In genomic region chr11:68827733-68828132, GRCh38 we compare ENCODE assay signal across 13 cellular contexts. TPM values are rescaled to one million over a fixed set of nuclear protein-coding genes. Genes with fewer than 3 reads are reported as not detected.
DNase-seq lines count a peak whose midpoint lies in the region; ATAC-seq and TF ChIP-seq lines count a peak whose summit lies in the region.
"Had no signal": no experiment of that assay in that cellular context is flagged by ENCODE, and none has a peak within 500 bp of the region (broad histone marks: within the 10 kb centered on the region; RNA-seq: fewer than 3 reads in every experiment).

No MANE protein-coding gene starts in this region.

- H4K20me1 ChIP-seq in osteoblast (ENCODE audit: insufficient read depth, low read length), result peaks cover 58% of the 10 kb centered on the region

- peak; percentile 7 for TF ChIP-seq CTCF in kidney epithelial cell (IDR thresholded peaks at IDR 0.05; ENCODE audit: insufficient read depth, low read length, poor library complexity, severe bottlenecking)
- TF ChIP-seq CTCF in type B pancreatic cell (conservative IDR thresholded peaks at IDR 0.05), result no peak
- TF ChIP-seq CTCF in osteoblast (IDR thresholded peaks at IDR 0.05; ENCODE audit: extremely low read depth, low read depth, low read length), result no peak

- ATAC-seq in GM21381 (IDR thresholded peaks at IDR 0.05; ENCODE audit: unreplicated experiment), result no peak

- H3K79me2 ChIP-seq in osteoblast (ENCODE audit: insufficient read depth, low read length), result peaks cover 92% of the 10 kb centered on the region

- no peaks in the 10 kb centered on the region for H3K9me3 ChIP-seq in osteoblast (ENCODE audit: low read depth, low read length)
- H3K9me3 ChIP-seq: SK-N-SH had no signal

- H3K4me3 Mint-ChIP-seq in activated naive CD4-positive, alpha-beta T cell treated with anti-CD3 and anti-CD28 coated beads, Interleukin-2, amount 50 U/mL, for 24 hours, result no peak overlapping the region
- no peak overlapping the region for H3K4me3 Mint-ChIP-seq in type B pancreatic cell

- peak overlapping the region; percentile 51 for H3K27ac Mint-ChIP-seq in activated naive CD4-positive, alpha-beta T cell treated with anti-CD3 and anti-CD28 coated beads, Interleukin-2, amount 50 U/mL, for 24 hours
- peak overlapping the region; percentile 70 for H3K27ac Mint-ChIP-seq in type B pancreatic cell

- H3K4me2 ChIP-seq in osteoblast (ENCODE audit: insufficient read depth, low read length), result no peak overlapping the region
- H3K4me2 ChIP-seq: KMS-11, SK-N-SH had no signal

- peaks cover 7% of the 10 kb centered on the region for H3K4me1 ChIP-seq in osteoblast (ENCODE audit: insufficient read depth, low read length)

- no peaks in the 10 kb centered on the region for H3K9me3 Mint-ChIP-seq in activated naive CD4-positive, alpha-beta T cell treated with anti-CD3 and anti-CD28 coated beads, Interleukin-2, amount 50 U/mL, for 24 hours
- no peaks in the 10 kb centered on the region for H3K9me3 Mint-ChIP-seq in type B pancreatic cell

- no peaks in the 10 kb centered on the region for H3K27me3 Mint-ChIP-seq in activated naive CD4-positive, alpha-beta T cell treated with anti-CD3 and anti-CD28 coated beads, Interleukin-2, amount 50 U/mL, for 24 hours
- no peaks in the 10 kb centered on the region for H3K27me3 Mint-ChIP-seq in type B pancreatic cell

- peaks cover 6% of the 10 kb centered on the region for H3K36me3 Mint-ChIP-seq in activated naive CD4-positive, alpha-beta T cell treated with anti-CD3 and anti-CD28 coated beads, Interleukin-2, amount 50 U/mL, for 24 hours
- H3K36me3 Mint-ChIP-seq in type B pancreatic cell, result no peaks in the 10 kb centered on the region

- H3K27ac ChIP-seq in osteoblast (ENCODE audit: low read depth, low read length), result no peak overlapping the region
- H3K27ac ChIP-seq: KMS-11 had no signal

- no peak overlapping the region for H3K4me3 ChIP-seq in kidney epithelial cell (ENCODE audit: low read depth, low read length)
- no peak overlapping the region for H3K4me3 ChIP-seq in osteoblast (ENCODE audit: insufficient read depth, low read length)
- H3K4me3 ChIP-seq: skin epidermis had no signal

- no peaks in the 10 kb centered on the region for H3K27me3 ChIP-seq in kidney epithelial cell (ENCODE audit: control insufficient read depth, insufficient read depth, low read length)
- H3K27me3 ChIP-seq in osteoblast (ENCODE audit: insufficient read depth, low read length), result no peaks in the 10 kb centered on the region

- H3K36me3 ChIP-seq in kidney epithelial cell (ENCODE audit: control insufficient read depth, insufficient read depth, low read length) (no peaks in the 10 kb centered on the region), osteoblast (ENCODE audit: insufficient read depth, low read length) (peaks cover 6% of the 10 kb centered on the region)

- no peak overlapping the region for H2AFZ ChIP-seq in osteoblast (ENCODE audit: low read length)

- peaks cover 46% of the 10 kb centered on the region for H3K4me1 Mint-ChIP-seq in activated naive CD4-positive, alpha-beta T cell treated with anti-CD3 and anti-CD28 coated beads, Interleukin-2, amount 50 U/mL, for 24 hours
- H3K4me1 Mint-ChIP-seq in type B pancreatic cell (ENCODE audit: unreplicated experiment), result peaks cover 14% of the 10 kb centered on the region

- no peak for DNase-seq in activated naive CD4-positive, alpha-beta T cell treated with anti-CD3 and anti-CD28 coated beads, Interleukin-2, amount 50 U/mL, for 16 hours
- DNase-seq in SKM-1 treated with dmso at 0.1 percent for 144 hours (lab: John Stamatoyannopoulos, UW; ENCODE audit: unreplicated experiment) (peak; percentile 50), kidney epithelial cell (ENCODE audit: low read depth) (no peak), type B pancreatic cell (ENCODE audit: extremely low spot score, unreplicated experiment) (no peak), NCI-H187 (lab: John Stamatoyannopoulos, UW) (no peak), osteoblast (ENCODE audit: insufficient read length, low spot score, missing footprints) (no peak)
- DNase-seq: DMS153, NCI-H1694 treated with DMSO at 0.1 percent for 48 hours had no signal

RNA-seq across cellular contexts. Expression of gene CPT1A, which starts 14.0 kb away (rescaled TPM):
- total RNA-seq in kidney epithelial cell, result 14.0 and 15.4 TPM in 2 replicates
- total RNA-seq in type B pancreatic cell (ENCODE audit: low replicate concordance), result 36.1 and 44.1 TPM in 2 replicates
- 29.3 and 30.4 TPM in 2 replicates for total RNA-seq in osteoblast
